In the genomic region with DNA sequence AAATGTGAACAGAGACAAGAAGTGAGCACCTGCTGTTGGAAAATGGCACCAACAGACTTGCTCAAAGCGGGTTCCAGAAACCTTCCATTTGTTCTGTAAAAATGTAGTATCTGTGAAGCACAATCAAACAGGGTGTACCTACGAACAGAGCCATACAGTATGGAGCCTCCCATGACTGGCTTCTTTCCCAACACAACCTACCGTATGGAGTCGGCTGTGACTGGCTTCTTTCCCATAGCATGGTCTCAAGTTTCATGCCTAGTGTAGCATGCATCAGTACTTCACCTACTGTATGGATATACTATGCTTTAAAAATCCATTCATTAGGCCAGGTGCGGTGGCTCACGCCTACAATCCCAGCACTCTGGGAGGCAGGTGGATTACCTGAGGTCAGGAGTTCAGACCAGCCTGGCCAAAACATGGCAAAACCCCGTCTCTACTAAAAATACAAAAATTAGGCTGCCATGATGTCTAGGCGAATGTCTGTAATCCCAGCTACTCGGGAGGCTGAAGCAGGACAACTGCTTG, we compare ENCODE assay signal across 1 cellular context.
TF ChIP-seq lines count a peak whose summit lies in the region.

No MANE protein-coding gene starts in this region.

TF ChIP-seq in WTC11, 78 proteins besides CTCF, POLR2A, EP300 and RAD21:
- no peak for TF ChIP-seq CREB1 (CRISPR knock-in tag; IDR thresholded peaks at IDR 0.05)
- TF ChIP-seq, protein P1, sequence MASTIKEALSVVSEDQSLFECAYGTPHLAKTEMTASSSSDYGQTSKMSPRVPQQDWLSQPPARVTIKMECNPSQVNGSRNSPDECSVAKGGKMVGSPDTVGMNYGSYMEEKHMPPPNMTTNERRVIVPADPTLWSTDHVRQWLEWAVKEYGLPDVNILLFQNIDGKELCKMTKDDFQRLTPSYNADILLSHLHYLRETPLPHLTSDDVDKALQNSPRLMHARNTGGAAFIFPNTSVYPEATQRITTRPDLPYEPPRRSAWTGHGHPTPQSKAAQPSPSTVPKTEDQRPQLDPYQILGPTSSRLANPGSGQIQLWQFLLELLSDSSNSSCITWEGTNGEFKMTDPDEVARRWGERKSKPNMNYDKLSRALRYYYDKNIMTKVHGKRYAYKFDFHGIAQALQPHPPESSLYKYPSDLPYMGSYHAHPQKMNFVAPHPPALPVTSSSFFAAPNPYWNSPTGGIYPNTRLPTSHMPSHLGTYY (CRISPR knock-in tag; IDR thresholded peaks at IDR 0.05), result no peak
- no peak for TF ChIP-seq TEAD4 (CRISPR knock-in tag; IDR thresholded peaks at IDR 0.05)
- TF ChIP-seq, protein P2, sequence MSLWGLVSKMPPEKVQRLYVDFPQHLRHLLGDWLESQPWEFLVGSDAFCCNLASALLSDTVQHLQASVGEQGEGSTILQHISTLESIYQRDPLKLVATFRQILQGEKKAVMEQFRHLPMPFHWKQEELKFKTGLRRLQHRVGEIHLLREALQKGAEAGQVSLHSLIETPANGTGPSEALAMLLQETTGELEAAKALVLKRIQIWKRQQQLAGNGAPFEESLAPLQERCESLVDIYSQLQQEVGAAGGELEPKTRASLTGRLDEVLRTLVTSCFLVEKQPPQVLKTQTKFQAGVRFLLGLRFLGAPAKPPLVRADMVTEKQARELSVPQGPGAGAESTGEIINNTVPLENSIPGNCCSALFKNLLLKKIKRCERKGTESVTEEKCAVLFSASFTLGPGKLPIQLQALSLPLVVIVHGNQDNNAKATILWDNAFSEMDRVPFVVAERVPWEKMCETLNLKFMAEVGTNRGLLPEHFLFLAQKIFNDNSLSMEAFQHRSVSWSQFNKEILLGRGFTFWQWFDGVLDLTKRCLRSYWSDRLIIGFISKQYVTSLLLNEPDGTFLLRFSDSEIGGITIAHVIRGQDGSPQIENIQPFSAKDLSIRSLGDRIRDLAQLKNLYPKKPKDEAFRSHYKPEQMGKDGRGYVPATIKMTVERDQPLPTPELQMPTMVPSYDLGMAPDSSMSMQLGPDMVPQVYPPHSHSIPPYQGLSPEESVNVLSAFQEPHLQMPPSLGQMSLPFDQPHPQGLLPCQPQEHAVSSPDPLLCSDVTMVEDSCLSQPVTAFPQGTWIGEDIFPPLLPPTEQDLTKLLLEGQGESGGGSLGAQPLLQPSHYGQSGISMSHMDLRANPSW (CRISPR knock-in tag; conservative IDR thresholded peaks at IDR 0.05; ENCODE audit: low read depth), result no peak
- TF ChIP-seq, protein P3, sequence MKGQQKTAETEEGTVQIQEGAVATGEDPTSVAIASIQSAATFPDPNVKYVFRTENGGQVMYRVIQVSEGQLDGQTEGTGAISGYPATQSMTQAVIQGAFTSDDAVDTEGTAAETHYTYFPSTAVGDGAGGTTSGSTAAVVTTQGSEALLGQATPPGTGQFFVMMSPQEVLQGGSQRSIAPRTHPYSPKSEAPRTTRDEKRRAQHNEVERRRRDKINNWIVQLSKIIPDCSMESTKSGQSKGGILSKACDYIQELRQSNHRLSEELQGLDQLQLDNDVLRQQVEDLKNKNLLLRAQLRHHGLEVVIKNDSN (CRISPR knock-in tag; IDR thresholded peaks at IDR 0.05), result no peak
- TF ChIP-seq, protein P4, sequence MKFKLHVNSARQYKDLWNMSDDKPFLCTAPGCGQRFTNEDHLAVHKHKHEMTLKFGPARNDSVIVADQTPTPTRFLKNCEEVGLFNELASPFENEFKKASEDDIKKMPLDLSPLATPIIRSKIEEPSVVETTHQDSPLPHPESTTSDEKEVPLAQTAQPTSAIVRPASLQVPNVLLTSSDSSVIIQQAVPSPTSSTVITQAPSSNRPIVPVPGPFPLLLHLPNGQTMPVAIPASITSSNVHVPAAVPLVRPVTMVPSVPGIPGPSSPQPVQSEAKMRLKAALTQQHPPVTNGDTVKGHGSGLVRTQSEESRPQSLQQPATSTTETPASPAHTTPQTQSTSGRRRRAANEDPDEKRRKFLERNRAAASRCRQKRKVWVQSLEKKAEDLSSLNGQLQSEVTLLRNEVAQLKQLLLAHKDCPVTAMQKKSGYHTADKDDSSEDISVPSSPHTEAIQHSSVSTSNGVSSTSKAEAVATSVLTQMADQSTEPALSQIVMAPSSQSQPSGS (CRISPR knock-in tag; IDR thresholded peaks at IDR 0.05; ENCODE audit: borderline replicate concordance, low read depth), result no peak
- TF ChIP-seq, protein P5, sequence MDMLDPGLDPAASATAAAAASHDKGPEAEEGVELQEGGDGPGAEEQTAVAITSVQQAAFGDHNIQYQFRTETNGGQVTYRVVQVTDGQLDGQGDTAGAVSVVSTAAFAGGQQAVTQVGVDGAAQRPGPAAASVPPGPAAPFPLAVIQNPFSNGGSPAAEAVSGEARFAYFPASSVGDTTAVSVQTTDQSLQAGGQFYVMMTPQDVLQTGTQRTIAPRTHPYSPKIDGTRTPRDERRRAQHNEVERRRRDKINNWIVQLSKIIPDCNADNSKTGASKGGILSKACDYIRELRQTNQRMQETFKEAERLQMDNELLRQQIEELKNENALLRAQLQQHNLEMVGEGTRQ (CRISPR knock-in tag; IDR thresholded peaks at IDR 0.05), result no peak
